Comparison of ENCODE assay signal across 9 cellular contexts in the genomic region with DNA sequence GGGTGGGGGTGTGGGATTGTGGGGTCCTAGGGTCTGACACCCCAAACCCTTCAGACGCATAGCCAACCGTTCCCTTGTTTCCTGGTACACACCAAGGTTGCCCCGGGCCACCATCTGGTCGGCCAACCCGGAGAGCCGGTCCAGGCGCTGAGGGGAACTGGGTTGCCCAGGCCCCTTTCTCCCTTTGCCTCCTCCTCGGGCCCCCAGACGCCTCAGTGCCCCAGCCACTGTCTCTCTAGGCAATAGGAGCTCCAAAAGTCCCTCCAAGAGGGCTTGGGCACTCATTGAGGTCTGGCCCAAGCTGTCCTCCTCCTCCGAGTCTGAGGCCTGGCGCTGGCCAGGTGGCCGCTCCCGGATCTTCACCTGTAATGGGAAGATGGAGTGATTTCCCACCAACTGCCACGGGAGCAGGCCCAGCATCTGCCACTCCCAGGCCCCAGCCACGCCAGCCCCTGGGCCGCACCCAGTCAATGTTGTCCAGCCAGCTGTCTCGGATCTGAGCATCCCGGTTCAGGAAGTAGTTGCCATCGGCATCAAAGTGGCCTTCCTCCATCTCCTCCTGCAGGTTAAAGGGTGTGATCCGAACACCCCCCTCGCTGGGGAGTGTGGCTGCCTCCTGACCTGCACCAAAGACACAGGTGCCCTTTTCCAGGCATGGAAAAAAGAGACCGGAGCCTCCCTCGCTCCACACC. TPM values are rescaled to one million over a fixed set of nuclear protein-coding genes. Genes with fewer than 3 reads are reported as not detected.
DNase-seq lines count a peak whose midpoint lies in the region; ATAC-seq, FAIRE-seq and TF ChIP-seq lines count a peak whose summit lies in the region.
"Had no signal": no experiment of that assay in that cellular context is flagged by ENCODE, and none has a peak within 500 bp of the region (broad histone marks: within the 10 kb centered on the region; RNA-seq: fewer than 3 reads in every experiment).

No MANE protein-coding gene starts in this region.

- peak overlapping the region; percentile 100 for H3K4me3 ChIP-seq in GM23338
- peak overlapping the region; percentile 88 for H3K4me3 ChIP-seq in SU-DHL-6 (ENCODE audit: insufficient read depth, low read length, poor library complexity, severe bottlenecking)
- peak overlapping the region; percentile 78 for H3K4me3 ChIP-seq in fibroblast of pulmonary artery (replicated peaks; ENCODE audit: low read depth, low read length)
- H3K4me3 ChIP-seq in skeletal muscle satellite cell (ENCODE audit: low read length): peak overlapping the region; percentile 91

- H3F3A ChIP-seq in GM23338 (replicated peaks; ENCODE audit: low read depth) (0 out of 2 replicates have a peak, but pooled peaks cover 12% of the 10 kb centered on the region), SU-DHL-6 (ENCODE audit: insufficient read depth) (peaks cover 53% of the 10 kb centered on the region)

- no peak for TF ChIP-seq CTCF in GM23338 (conservative IDR thresholded peaks at IDR 0.05; ENCODE audit: low read depth in 2 of 2)
- TF ChIP-seq CTCF in SU-DHL-6 (IDR thresholded peaks at IDR 0.05; ENCODE audit: insufficient read depth, low read length, poor library complexity, severe bottlenecking): no peak
- no peak for TF ChIP-seq CTCF in fibroblast of pulmonary artery (IDR thresholded peaks at IDR 0.05; ENCODE audit: low read length, missing control alignments)
- no peak for TF ChIP-seq CTCF in D721Med (IDR thresholded peaks at IDR 0.05; ENCODE audit: insufficient read depth, missing control alignments)

- H3K4me1 Mint-ChIP-seq in GM23338: peaks cover 21% of the 10 kb centered on the region

- H3K36me3 ChIP-seq in GM23338 (ENCODE audit: insufficient read depth) (peaks cover 7% of the 10 kb centered on the region; the same call in 1 of the 2 replicates), SU-DHL-6 (ENCODE audit: low read length) (no peaks in the 10 kb centered on the region), skeletal muscle satellite cell (ENCODE audit: insufficient read depth, low read length) (peaks cover 52% of the 10 kb centered on the region)

- H3K27ac ChIP-seq in GM23338 (ENCODE audit: low read depth) (no peak overlapping the region), SU-DHL-6 (ENCODE audit: low read depth, low read length) (peak overlapping the region; percentile 72; the same call in 1 of the 2 replicates)

- peaks cover 4% of the 10 kb centered on the region; the same call in 2 of the 3 replicates for H3K9me3 Mint-ChIP-seq in GM23338

- peaks cover 3% of the 10 kb centered on the region; the same call in 1 of the 2 replicates for H3K4me1 ChIP-seq in GM23338 (ENCODE audit: insufficient read depth)
- peaks cover 49% of the 10 kb centered on the region for H3K4me1 ChIP-seq in skeletal muscle satellite cell (ENCODE audit: control insufficient read depth, insufficient read depth, low read length)

- H2AFZ ChIP-seq in GM23338 (no peak overlapping the region), SU-DHL-6 (ENCODE audit: low read depth, low read length, severe bottlenecking) (no peak overlapping the region)

- peaks cover 16% of the 10 kb centered on the region for H3K79me2 ChIP-seq in GM23338 (replicated peaks; ENCODE audit: insufficient read depth)
- H3K79me2 ChIP-seq in SU-DHL-6 (ENCODE audit: insufficient read depth, low read length): peaks cover 21% of the 10 kb centered on the region

- H3K9ac ChIP-seq in SU-DHL-6 (ENCODE audit: low read length): peak overlapping the region; percentile 95
- peak overlapping the region; percentile 93 for H3K9ac ChIP-seq in skeletal muscle satellite cell (ENCODE audit: low read depth, low read length)

- H3K27me3 Mint-ChIP-seq in GM23338 (ENCODE audit: insufficient read depth, low read depth, poor library complexity): peaks cover 19% of the 10 kb centered on the region

- ATAC-seq in GM23338: no peak

- peak overlapping the region; percentile 100 for H3K4me2 ChIP-seq in GM23338
- H3K4me2 ChIP-seq in SU-DHL-6 (ENCODE audit: low read depth, low read length, poor library complexity, severe bottlenecking): peak overlapping the region; percentile 90
- peak overlapping the region; percentile 88 for H3K4me2 ChIP-seq in skeletal muscle satellite cell (ENCODE audit: low read length)

- H3K27ac Mint-ChIP-seq in GM23338: no peak overlapping the region

- no peaks in the 10 kb centered on the region for H3K9me2 ChIP-seq in GM23338 (ENCODE audit: insufficient read depth)
- H3K9me2 ChIP-seq in SU-DHL-6 (replicated peaks; ENCODE audit: insufficient read depth, low read length): no peaks in the 10 kb centered on the region

- peak overlapping the region; percentile 96 for H3K4me3 Mint-ChIP-seq in GM23338

- H3K27me3 ChIP-seq in GM23338 (ENCODE audit: insufficient read depth): no peaks in the 10 kb centered on the region
- no peaks in the 10 kb centered on the region for H3K27me3 ChIP-seq in SU-DHL-6 (ENCODE audit: low read length)
- H3K27me3 ChIP-seq in skeletal muscle satellite cell (ENCODE audit: control insufficient read depth, insufficient read depth, low read length): no peaks in the 10 kb centered on the region

- H3K9me3 ChIP-seq in SU-DHL-6 (ENCODE audit: insufficient read depth, low read length) (no peaks in the 10 kb centered on the region), skeletal muscle satellite cell (replicated peaks; ENCODE audit: low read length) (no peaks in the 10 kb centered on the region)

- H3K36me3 Mint-ChIP-seq in GM23338 (ENCODE audit: low read depth): peaks cover 63% of the 10 kb centered on the region

- FAIRE-seq in D721Med (lab: Jason Lieb, UNC): no peak

- DNase-seq in GM23338 (ENCODE audit: low spot score): no peak
- no peak for DNase-seq in fibroblast of pulmonary artery (ENCODE audit: low read depth)
- DNase-seq in NCI-H69 (lab: John Stamatoyannopoulos, UW): no peak
- no peak for DNase-seq in NCI-H446 treated with DMSO at 0.1 percent for 48 hours (lab: John Stamatoyannopoulos, UW)
- no peak for DNase-seq in SKM-1 treated with dmso at 0.1 percent for 144 hours (lab: John Stamatoyannopoulos, UW; ENCODE audit: unreplicated experiment)
- no peak for DNase-seq in D721Med (ENCODE audit: insufficient read length, low spot score)
- DNase-seq: T-helper 9 cell had no signal

- H4K20me1 ChIP-seq in GM23338 (replicated peaks; ENCODE audit: insufficient read depth) (no peaks in the 10 kb centered on the region), SU-DHL-6 (ENCODE audit: low read depth, low read length) (no peaks in the 10 kb centered on the region)

TF ChIP-seq in GM23338, 12 proteins besides CTCF, POLR2A, EP300 and RAD21:
- TF ChIP-seq NANOG (IDR thresholded peaks at IDR 0.05; ENCODE audit: borderline replicate concordance) (no peak), CREB1 (CRISPR knock-in tag; IDR thresholded peaks at IDR 0.05; ENCODE audit: low read depth) (no peak)

RNA-seq across cellular contexts. Expression of a gene that starts 1.5 kb away (rescaled TPM):
- total RNA-seq in GM23338 (2014; rRNA removed; shearing (Covaris generic)): 33.9 and 38.7 TPM in 2 replicates
- 21.0 and 23.1 TPM in 2 replicates for polyA plus RNA-seq in GM23338 (2016; fragmentation: Nextera tagmentation; extraction: Ambion mirVana)
- 19.9 and 24.8 TPM in 2 replicates for total RNA-seq in skeletal muscle satellite cell (2012; rRNA removed)

RNA-seq across cellular contexts. Expression of a gene that starts 16.7 kb away (rescaled TPM):
- 19.6 and 30.8 TPM in 2 replicates for total RNA-seq in GM23338 (2014; rRNA removed; shearing (Covaris generic))
- 13.3 TPM in 2 replicates for polyA plus RNA-seq in GM23338 (2016; fragmentation: Nextera tagmentation; extraction: Ambion mirVana)
- total RNA-seq in skeletal muscle satellite cell (2012; rRNA removed): 37.8 and 50.5 TPM in 2 replicates

RNA-seq across cellular contexts. Expression of a gene that starts 21.0 kb away (rescaled TPM):
- total RNA-seq in GM23338 (2014; rRNA removed; shearing (Covaris generic)): not detected in 2 replicates
- polyA plus RNA-seq in GM23338 (2016; fragmentation: Nextera tagmentation; extraction: Ambion mirVana): 3.5 and 7.3 TPM in 2 replicates
- 0.51 and 137 TPM in 2 replicates for total RNA-seq in skeletal muscle satellite cell (2012; rRNA removed)

RNA-seq across cellular contexts. Expression of a gene that starts 28.8 kb away (rescaled TPM):
- 0.21 and 0.35 TPM in 2 replicates for total RNA-seq in GM23338 (2014; rRNA removed; shearing (Covaris generic))
- 3.3 and 3.9 TPM in 2 replicates for polyA plus RNA-seq in GM23338 (2016; fragmentation: Nextera tagmentation; extraction: Ambion mirVana)
- not detected in 2 replicates for total RNA-seq in skeletal muscle satellite cell (2012; rRNA removed)

RNA-seq across cellular contexts. Expression of a gene that starts 41.6 kb away (rescaled TPM):
- total RNA-seq in GM23338 (2014; rRNA removed; shearing (Covaris generic)): 37.9 and 44.3 TPM in 2 replicates
- polyA plus RNA-seq in GM23338 (2016; fragmentation: Nextera tagmentation; extraction: Ambion mirVana): 4.8 and 6.2 TPM in 2 replicates
- 4.6 and 7.0 TPM in 2 replicates for total RNA-seq in skeletal muscle satellite cell (2012; rRNA removed)
